Comparison of ENCODE assay signal across 11 cellular contexts in genomic region chr2:177229448-177230242, GRCh38. TPM values are rescaled to one million over a fixed set of nuclear protein-coding genes. Genes with fewer than 3 reads are reported as not detected.
DNase-seq lines count a peak whose midpoint lies in the region; ATAC-seq lines count a peak whose summit lies in the region.
"Had no signal": no experiment of that assay in that cellular context is flagged by ENCODE, and none has a peak within 500 bp of the region (broad histone marks: within the 10 kb centered on the region; RNA-seq: fewer than 3 reads in every experiment).

No MANE protein-coding gene starts in this region.

- no peak for DNase-seq in stimulated activated naive CD8-positive, alpha-beta T cell treated with anti-CD3 and anti-CD28 coated beads, Interleukin-15, Interleukin-2, amounts not matched to agents 100 U/mL and 50 U/mL, for 24 hours
- no peak for DNase-seq in activated CD8-positive, alpha-beta T cell treated with anti-CD3 and anti-CD28 coated beads, Interleukin-2, amount 10 ng/mL, durations not matched to agents 7 days and 5 days
- DNase-seq in left colon (no peak), NCI-H526 (lab: John Stamatoyannopoulos, UW) (no peak)
- DNase-seq: DMS79; stimulated activated CD4-positive, alpha-beta T cell treated with anti-CD3 and anti-CD28 coated beads, Interleukin-2, amount 100 ng/mL, for 24 hours; testis had no signal

- intact Hi-C loops in left colon (cut with DNase I, micrococcal nuclease) = no loop called here

- H3K27me3 Mint-ChIP-seq in stimulated activated naive CD8-positive, alpha-beta T cell treated with anti-CD3 and anti-CD28 coated beads, Interleukin-15, Interleukin-2, amounts not matched to agents 100 ng/mL and 50 ng/mL, for 24 hours = no peaks in the 10 kb centered on the region
- no peaks in the 10 kb centered on the region for H3K27me3 Mint-ChIP-seq in activated CD8-positive, alpha-beta T cell treated with anti-CD3 and anti-CD28 coated beads, Interleukin-2, amount 10 ng/mL, durations not matched to agents 7 days and 5 days (ENCODE audit: low read depth)

- peaks cover 43% of the 10 kb centered on the region for H3K4me1 Mint-ChIP-seq in stimulated activated naive CD8-positive, alpha-beta T cell treated with anti-CD3 and anti-CD28 coated beads, Interleukin-15, Interleukin-2, amounts not matched to agents 100 ng/mL and 50 ng/mL, for 24 hours (ENCODE audit: low read depth)
- H3K4me1 Mint-ChIP-seq in activated CD8-positive, alpha-beta T cell treated with anti-CD3 and anti-CD28 coated beads, Interleukin-2, amount 10 ng/mL, durations not matched to agents 7 days and 5 days (ENCODE audit: low read depth) = peaks cover 4% of the 10 kb centered on the region

- no peak for ATAC-seq in stimulated activated naive CD8-positive, alpha-beta T cell treated with anti-CD3 and anti-CD28 coated beads, Interleukin-15, Interleukin-2, amounts not matched to agents 100 U/mL and 50 U/mL, for 24 hours
- peak; percentile 12 for ATAC-seq in activated CD8-positive, alpha-beta T cell treated with anti-CD3 and anti-CD28 coated beads, Interleukin-2, amount 10 ng/mL, durations not matched to agents 7 days and 5 days
- peak; percentile 13 for ATAC-seq in left colon
- ATAC-seq in GM21825 (IDR thresholded peaks at IDR 0.05; ENCODE audit: unreplicated experiment) = no peak
- ATAC-seq in HG03097 (IDR thresholded peaks at IDR 0.05; ENCODE audit: low FRiP score, unreplicated experiment) = no peak
- ATAC-seq in GM21360 (IDR thresholded peaks at IDR 0.05; ENCODE audit: unreplicated experiment) = no peak

- peaks cover 65% of the 10 kb centered on the region for H3K36me3 Mint-ChIP-seq in stimulated activated naive CD8-positive, alpha-beta T cell treated with anti-CD3 and anti-CD28 coated beads, Interleukin-15, Interleukin-2, amounts not matched to agents 100 ng/mL and 50 ng/mL, for 24 hours (ENCODE audit: low read depth)
- H3K36me3 Mint-ChIP-seq in activated CD8-positive, alpha-beta T cell treated with anti-CD3 and anti-CD28 coated beads, Interleukin-2, amount 10 ng/mL, durations not matched to agents 7 days and 5 days (ENCODE audit: low read depth) = peaks cover 65% of the 10 kb centered on the region

- CTCF ChIA-PET in activated CD8-positive, alpha-beta T cell treated with anti-CD3 and anti-CD28 coated beads, Interleukin-2, amount 10 ng/mL, durations not matched to agents 7 days and 5 days (lab: Charles Lee) = interaction anchor here (0.8 to 1.3 kb wide), 5 partner anchors 12 to 106 kb away, joined by 3 to 5 read pairs (median 3); no protein-coding TSS in a partner anchor

- no peaks in the 10 kb centered on the region for H3K9me3 Mint-ChIP-seq in stimulated activated naive CD8-positive, alpha-beta T cell treated with anti-CD3 and anti-CD28 coated beads, Interleukin-15, Interleukin-2, amounts not matched to agents 100 ng/mL and 50 ng/mL, for 24 hours
- no peaks in the 10 kb centered on the region for H3K9me3 Mint-ChIP-seq in activated CD8-positive, alpha-beta T cell treated with anti-CD3 and anti-CD28 coated beads, Interleukin-2, amount 10 ng/mL, durations not matched to agents 7 days and 5 days (ENCODE audit: insufficient read depth)

- H3K4me3 Mint-ChIP-seq in stimulated activated naive CD8-positive, alpha-beta T cell treated with anti-CD3 and anti-CD28 coated beads, Interleukin-15, Interleukin-2, amounts not matched to agents 100 ng/mL and 50 ng/mL, for 24 hours = no peak overlapping the region
- no peak overlapping the region for H3K4me3 Mint-ChIP-seq in activated CD8-positive, alpha-beta T cell treated with anti-CD3 and anti-CD28 coated beads, Interleukin-2, amount 10 ng/mL, durations not matched to agents 7 days and 5 days

- H3K27ac Mint-ChIP-seq in stimulated activated naive CD8-positive, alpha-beta T cell treated with anti-CD3 and anti-CD28 coated beads, Interleukin-15, Interleukin-2, amounts not matched to agents 100 ng/mL and 50 ng/mL, for 24 hours = peak overlapping the region; percentile 85
- H3K27ac Mint-ChIP-seq in activated CD8-positive, alpha-beta T cell treated with anti-CD3 and anti-CD28 coated beads, Interleukin-2, amount 10 ng/mL, durations not matched to agents 7 days and 5 days = peak overlapping the region; percentile 13

- POLR2A ChIA-PET in activated CD8-positive, alpha-beta T cell treated with anti-CD3 and anti-CD28 coated beads, Interleukin-2, amount 10 ng/mL, durations not matched to agents 7 days and 5 days (lab: Charles Lee) = interaction anchor here (0.6 to 3.3 kb wide), 6 partner anchors 9 to 65 kb away, joined by 3 to 25 read pairs (median 4); partner anchors contain the start of genes HNRNPA3 and NFE2L2

RNA-seq across cellular contexts. Expression of gene HNRNPA3, which starts 17.1 kb away (rescaled TPM):
- 100 to 1,000 TPM; 329 to 350 TPM for total RNA-seq in activated CD8-positive, alpha-beta T cell treated with anti-CD3 and anti-CD28 coated beads, Interleukin-2, amount 10 ng/mL, durations not matched to agents 7 days and 5 days
- 100 to 1,000 TPM; 107 to 177 TPM for total RNA-seq in left colon

RNA-seq across cellular contexts. Expression of gene NFE2L2, which starts 34.9 kb away (rescaled TPM):
- total RNA-seq in activated CD8-positive, alpha-beta T cell treated with anti-CD3 and anti-CD28 coated beads, Interleukin-2, amount 10 ng/mL, durations not matched to agents 7 days and 5 days = 10 to 100 TPM; 61.3 to 64.3 TPM
- total RNA-seq in left colon = 10 to 100 TPM; 73.1 to 94.1 TPM

Comparison
In these comparisons a context has a peak if more than half of its experiments do, and no peak if none do; other contexts are left out.
1. ATAC-seq: peak in activated CD8-positive, alpha-beta T cell treated with anti-CD3 and anti-CD28 coated beads, Interleukin-2, amount 10 ng/mL, durations not matched to agents 7 days and 5 days (single experiment) and left colon (single experiment); none in stimulated activated naive CD8-positive, alpha-beta T cell treated with anti-CD3 and anti-CD28 coated beads, Interleukin-15, Interleukin-2, amounts not matched to agents 100 U/mL and 50 U/mL, for 24 hours (single experiment), GM21825 (single experiment), HG03097 (single experiment) and GM21360 (single experiment).